ENCODE assay signal across 10 cellular contexts in the genomic region with DNA sequence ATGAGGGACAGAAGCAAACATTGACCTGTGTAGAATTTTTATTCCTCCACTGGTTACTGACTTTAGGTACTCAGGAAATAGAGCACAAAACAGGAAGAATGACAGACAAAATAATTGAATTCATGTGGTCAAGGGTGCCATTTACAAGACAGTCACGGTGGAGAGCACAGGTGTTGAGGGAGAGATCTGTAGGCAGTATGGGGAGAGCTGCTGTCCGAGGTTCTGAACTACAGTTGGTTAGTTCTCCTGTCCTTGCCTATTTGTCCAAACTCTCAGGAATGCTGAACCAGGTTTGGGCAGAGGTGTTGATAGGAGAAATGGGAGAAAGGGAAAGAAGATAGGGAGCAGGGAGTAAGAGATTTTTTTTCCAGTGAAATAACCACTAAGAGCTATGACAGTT.
DNase-seq lines count a peak whose midpoint lies in the region; ATAC-seq, FAIRE-seq and TF ChIP-seq lines count a peak whose summit lies in the region.
"Had no signal": no experiment of that assay in that cellular context is flagged by ENCODE, and none has a peak within 500 bp of the region (broad histone marks: within the 10 kb centered on the region; RNA-seq: fewer than 3 reads in every experiment).

No MANE protein-coding gene starts in this region.

- TF ChIP-seq RAD21 in H1 (IDR thresholded peaks at IDR 0.05 in 1 of 2, conservative IDR thresholded peaks at IDR 0.05 in 1 of 2; ENCODE audit: low read depth in 2 of 2, low read length in 2 of 2), result peak in 1 of 2 experiments; percentile 9; a peak in 1 of 4 replicates

- H3K23ac ChIP-seq in H1 (ENCODE audit: insufficient read length), result no peak overlapping the region
- H3K23ac ChIP-seq in trophoblast cell (ENCODE audit: low read length), result no peak overlapping the region

- no peak overlapping the region for H3K9ac ChIP-seq in H1 (replicated peaks in 1 of 4; ENCODE audit: extremely low read depth in 1 of 4, low read depth in 3 of 4, low read length in 3 of 4)
- no peak overlapping the region for H3K9ac ChIP-seq in trophoblast cell (ENCODE audit: low read length)

- H4K91ac ChIP-seq in H1 (replicated peaks; ENCODE audit: insufficient read length, low read length) (no peak overlapping the region), trophoblast cell (ENCODE audit: low read depth, low read length) (no peak overlapping the region)

- no peak for ATAC-seq in activated CD4-positive, alpha-beta T cell treated with anti-CD3 and anti-CD28 coated beads for 36 hours
- no peak for ATAC-seq in HG03196 (IDR thresholded peaks at IDR 0.05; ENCODE audit: unreplicated experiment)

- no peaks in the 10 kb centered on the region for H3K4me1 Mint-ChIP-seq in activated CD4-positive, alpha-beta T cell treated with anti-CD3 and anti-CD28 coated beads for 36 hours
- H3K4me1 Mint-ChIP-seq: B cell had no signal

- no peak overlapping the region for H4K12ac ChIP-seq in trophoblast cell (ENCODE audit: low read depth, low read length)

- no peaks in the 10 kb centered on the region for H3K9me3 ChIP-seq in H1 (ENCODE audit: insufficient read depth in 2 of 2, low read depth in 1 of 2, low read length in 1 of 2)
- no peaks in the 10 kb centered on the region for H3K9me3 ChIP-seq in trophoblast cell (ENCODE audit: insufficient read depth, low read depth, low read length)

- no peak overlapping the region for H3K4me2 ChIP-seq in H1 (ENCODE audit: insufficient read depth in 1 of 2, low read depth in 2 of 2, low read length in 2 of 2)
- no peak overlapping the region for H3K4me2 ChIP-seq in trophoblast cell (ENCODE audit: low read length)

- no peak overlapping the region for H3K56ac ChIP-seq in H1 (replicated peaks; ENCODE audit: insufficient read length, low read depth, low read length)

- no peaks in the 10 kb centered on the region for H3K27me3 Mint-ChIP-seq in activated CD4-positive, alpha-beta T cell treated with anti-CD3 and anti-CD28 coated beads for 36 hours
- H3K27me3 Mint-ChIP-seq: B cell had no signal

- no peaks in the 10 kb centered on the region for H3K36me3 Mint-ChIP-seq in activated CD4-positive, alpha-beta T cell treated with anti-CD3 and anti-CD28 coated beads for 36 hours (ENCODE audit: low read depth)

- no peak overlapping the region for H3K4ac ChIP-seq in H1 (replicated peaks; ENCODE audit: insufficient read length, low read depth, low read length)
- H3K4ac ChIP-seq in trophoblast cell (ENCODE audit: low read depth, low read length), result no peak overlapping the region

- POLR2A ChIA-PET in activated CD4-positive, alpha-beta T cell treated with anti-CD3 and anti-CD28 coated beads for 36 hours (lab: Charles Lee), result no interaction called here
- POLR2A ChIA-PET in H1 (lab: Charles Lee; ENCODE audit: partially characterized antibody), result no interaction called here

- no peak overlapping the region for H3K27ac Mint-ChIP-seq in activated CD4-positive, alpha-beta T cell treated with anti-CD3 and anti-CD28 coated beads for 36 hours
- H3K27ac Mint-ChIP-seq: B cell had no signal

- H4K5ac ChIP-seq in H1 (ENCODE audit: insufficient read length, low read depth, low read length), result no peak overlapping the region

- intact Hi-C loops in activated CD4-positive, alpha-beta T cell treated with anti-CD3 and anti-CD28 coated beads for 36 hours (cut with DNase I, micrococcal nuclease), result no loop called here

- H3K4me3 ChIP-seq in H1 (ENCODE audit: extremely low read depth in 1 of 4, insufficient read depth in 2 of 4, low read depth in 3 of 4, low read length in 4 of 4) (no peak overlapping the region), trophoblast cell (ENCODE audit: low read depth, low read length) (no peak overlapping the region)

- no peaks in the 10 kb centered on the region for H4K20me1 ChIP-seq in H1 (replicated peaks in 1 of 2; ENCODE audit: control insufficient read depth in 1 of 2, insufficient read depth in 2 of 2, low read length in 2 of 2)

- CTCF ChIA-PET in activated CD4-positive, alpha-beta T cell treated with anti-CD3 and anti-CD28 coated beads for 36 hours (lab: Charles Lee), result interaction anchor here (1.1 kb wide), 1 partner anchor 33 kb away, joined by 3 read pairs; no protein-coding TSS in a partner anchor
- CTCF ChIA-PET in H1 (lab: Charles Lee; ENCODE audit: partially characterized antibody), result interaction anchor here (0.6 kb wide), 1 partner anchor 495 kb away, joined by 3 read pairs; no protein-coding TSS in a partner anchor

- H3K27ac ChIP-seq in H1 (ENCODE audit: low read depth, low read length), result no peak overlapping the region
- H3K27ac ChIP-seq in trophoblast cell (ENCODE audit: low read depth, low read length), result no peak overlapping the region

- FAIRE-seq in H1 (lab: Jason Lieb, UNC), result peak; percentile 88

- no peak for TF ChIP-seq POLR2A in H1 (IDR thresholded peaks at IDR 0.05; ENCODE audit: control extremely low read depth in 1 of 2, low read depth in 2 of 2, low read length in 2 of 2)

- H3K36me3 ChIP-seq in H1 (ENCODE audit: control insufficient read depth in 2 of 4, insufficient read depth in 4 of 4, low read length in 3 of 4), result no peaks in the 10 kb centered on the region
- H3K36me3 ChIP-seq in trophoblast cell (ENCODE audit: control insufficient read depth in 1 of 2, insufficient read depth in 2 of 2, low read length in 2 of 2), result no peaks in the 10 kb centered on the region

- H3K18ac ChIP-seq in H1 (ENCODE audit: extremely low read depth, low read length), result no peak overlapping the region
- H3K18ac ChIP-seq in trophoblast cell (ENCODE audit: low read length), result no peak overlapping the region

- H3K14ac ChIP-seq in H1 (ENCODE audit: insufficient read length) (no peak overlapping the region), trophoblast cell (ENCODE audit: low read length) (no peak overlapping the region)

- H2BK12ac ChIP-seq in H1 (ENCODE audit: low read depth, low read length) (no peak overlapping the region), trophoblast cell (ENCODE audit: low read length) (no peak overlapping the region)

- H2AK5ac ChIP-seq in H1 (ENCODE audit: low read depth, low read length) (no peak overlapping the region), trophoblast cell (ENCODE audit: low read length) (no peak overlapping the region)

- H2BK20ac ChIP-seq in H1 (ENCODE audit: low read length), result no peak overlapping the region

- TF ChIP-seq CTCF in H1 (IDR thresholded peaks at IDR 0.05; ENCODE audit: control extremely low read depth in 1 of 3, insufficient read depth in 1 of 3, low read depth in 1 of 3, low read length in 3 of 3), result no peak

- TF ChIP-seq EP300 in H1 (IDR thresholded peaks at IDR 0.05; ENCODE audit: borderline replicate concordance in 1 of 2, low read depth in 2 of 2, low read length in 2 of 2), result no peak

- H3K79me2 ChIP-seq in H1 (ENCODE audit: control insufficient read depth in 1 of 2, insufficient read depth in 2 of 2, low read length in 2 of 2) (no peaks in the 10 kb centered on the region), trophoblast cell (ENCODE audit: control insufficient read depth, insufficient read depth, low read length, poor library complexity) (no peaks in the 10 kb centered on the region)

- no peak overlapping the region for H2BK15ac ChIP-seq in H1 (ENCODE audit: low read length)

- H3K79me1 ChIP-seq in H1 (ENCODE audit: low read depth, low read length) (no peaks in the 10 kb centered on the region), trophoblast cell (ENCODE audit: low read length) (no peaks in the 10 kb centered on the region)

- H3K4me1 ChIP-seq in H1 (replicated peaks in 1 of 4; ENCODE audit: control insufficient read depth in 3 of 4, insufficient read depth in 4 of 4, low read length in 3 of 4) (peaks cover 0 to 5% (median 1%) of the 10 kb centered on the region in 4 experiments; a peak in 2 of 7 replicates), trophoblast cell (ENCODE audit: control insufficient read depth in 1 of 2, insufficient read depth in 2 of 2, low read length in 2 of 2) (no peaks in the 10 kb centered on the region)

- H2BK120ac ChIP-seq in H1 (replicated peaks; ENCODE audit: low read depth, low read length), result no peak overlapping the region
- no peak overlapping the region for H2BK120ac ChIP-seq in trophoblast cell (ENCODE audit: insufficient read depth, low read length, poor library complexity)

- H2BK5ac ChIP-seq in H1 (ENCODE audit: low read depth, low read length) (no peak overlapping the region), trophoblast cell (ENCODE audit: low read depth, low read length, poor library complexity) (no peak overlapping the region)

- peak; percentile 26 for DNase-seq in activated CD4-positive, alpha-beta T cell treated with anti-CD3 and anti-CD28 coated beads for 36 hours
- DNase-seq in activated CD4-positive, alpha-beta T cell treated with anti-CD3 and anti-CD28 coated beads for 4 hours, result no peak
- DNase-seq in NCI-H460 (ENCODE audit: extremely low read depth, low read depth) (peak; percentile 4), H1 (ENCODE audit: low read depth in 1 of 2, low spot score in 2 of 2) (peak in 1 of 2 experiments; percentile 66), trophoblast cell (peak; percentile 4 to 36), NCI-H1417 treated with DMSO at 0.1 percent for 48 hours (lab: John Stamatoyannopoulos, UW) (no peak), NCI-H187 treated with DMSO at 0.1 percent for 48 hours (lab: John Stamatoyannopoulos, UW) (no peak)
- DNase-seq: activated naive CD4-positive, alpha-beta T cell had no signal

- no peaks in the 10 kb centered on the region for H3K23me2 ChIP-seq in H1 (ENCODE audit: low read depth, low read length)

- H2AFZ ChIP-seq in H1 (ENCODE audit: low read length) (no peak overlapping the region), trophoblast cell (ENCODE audit: insufficient read depth, low read length, poor library complexity) (no peak overlapping the region)

- H3K27me3 ChIP-seq in H1 (replicated peaks in 1 of 4; ENCODE audit: control insufficient read depth in 3 of 4, extremely low read depth in 1 of 4, insufficient read depth in 3 of 4, low read length in 3 of 4) (no peaks in the 10 kb centered on the region), trophoblast cell (ENCODE audit: insufficient read depth, low read length) (no peaks in the 10 kb centered on the region)

- H4K8ac ChIP-seq in H1 (ENCODE audit: extremely low read depth, insufficient read depth, low read length) (no peak overlapping the region), trophoblast cell (ENCODE audit: low read depth, low read length) (no peak overlapping the region)

- H3K4me3 Mint-ChIP-seq in activated CD4-positive, alpha-beta T cell treated with anti-CD3 and anti-CD28 coated beads for 36 hours, result no peak overlapping the region
- H3K4me3 Mint-ChIP-seq: B cell had no signal

- WGBS in H1 (ENCODE audit: extremely low coverage in 1 of 2, insufficient coverage in 1 of 2, insufficient read length in 1 of 2, insufficient replicate concordance in 2 of 2, low coverage in 1 of 2, low lambda C conversion rate in 2 of 2, missing lambda C conversion rate in 1 of 2), 2 experiments, result 50% methylated on average over 2 of the region's 2 CpGs; no CpG with 5 or more reads in 1 of the 2 experiments
- no CpG with 5 or more reads among the region's 2 CpGs for WGBS in trophoblast cell (ENCODE audit: extremely low coverage, insufficient coverage, insufficient read length)

- peaks cover 1% of the 10 kb centered on the region for H3K9me3 Mint-ChIP-seq in activated CD4-positive, alpha-beta T cell treated with anti-CD3 and anti-CD28 coated beads for 36 hours (ENCODE audit: low read depth)

TF ChIP-seq in H1, 55 proteins besides CTCF, POLR2A, EP300 and RAD21 (continues in another document):
- TF ChIP-seq ASH2L (IDR thresholded peaks at IDR 0.05; ENCODE audit: low read length), result no peak
- no peak for TF ChIP-seq CREB1 (IDR thresholded peaks at IDR 0.05)

Comparison
In these comparisons a context has a peak if more than half of its experiments do, and no peak if none do; other contexts are left out.
1. DNase-seq: peak in activated CD4-positive, alpha-beta T cell treated with anti-CD3 and anti-CD28 coated beads for 36 hours (single experiment), NCI-H460 (single experiment) and trophoblast cell (2 of 2); none in activated CD4-positive, alpha-beta T cell treated with anti-CD3 and anti-CD28 coated beads for 4 hours (0 of 2), NCI-H1417 treated with DMSO at 0.1 percent for 48 hours (single experiment) and NCI-H187 treated with DMSO at 0.1 percent for 48 hours (single experiment).